Comparison of ENCODE assay signal across 1 cellular context in genomic region chr17:77373298-77374169, GRCh38.
TF ChIP-seq lines count a peak whose summit lies in the region.

No MANE protein-coding gene starts in this region.

TF ChIP-seq in H1, 55 proteins besides CTCF, POLR2A, EP300 and RAD21 (continued from another document):
- TF ChIP-seq MAX (IDR thresholded peaks at IDR 0.05): no peak
- TF ChIP-seq JUN (IDR thresholded peaks at IDR 0.05; ENCODE audit: low read depth, low read length): no peak
- TF ChIP-seq SIRT6 (IDR thresholded peaks at IDR 0.05; ENCODE audit: low read length): no peak
- TF ChIP-seq KDM1A (IDR thresholded peaks at IDR 0.05; ENCODE audit: borderline replicate concordance, low read length): no peak
- TF ChIP-seq TEAD4 (IDR thresholded peaks at IDR 0.05; ENCODE audit: low read depth, low read length): no peak
- no peak for TF ChIP-seq GABPA (IDR thresholded peaks at IDR 0.05; ENCODE audit: borderline replicate concordance, insufficient read depth, low read length)
- TF ChIP-seq POU5F1 (IDR thresholded peaks at IDR 0.05; ENCODE audit: low read depth, low read length): no peak
- 0 out of 2 replicates have a peak, but pooled peaks have one; percentile 17 for TF ChIP-seq TBP (IDR thresholded peaks at IDR 0.05; ENCODE audit: low read depth, low read length)
- TF ChIP-seq TAF1 (IDR thresholded peaks at IDR 0.05; ENCODE audit: low read depth, low read length): 0 out of 2 replicates have a peak, but pooled peaks have one; percentile 15
- TF ChIP-seq HDAC2 (IDR thresholded peaks at IDR 0.05; ENCODE audit: borderline replicate concordance in 1 of 2, low read depth in 2 of 2, low read length in 2 of 2): 0 out of 4 replicates have a peak, but pooled peaks of 1 of the 2 experiments have one; percentile 18
- no peak for TF ChIP-seq CBX8 (IDR thresholded peaks at IDR 0.05; ENCODE audit: borderline replicate concordance, low read depth, low read length)
